17 cellular contexts compared by ENCODE assay signal in genomic region chr19:57576661-57577060, GRCh38. TPM values are rescaled to one million over a fixed set of nuclear protein-coding genes. Genes with fewer than 3 reads are reported as not detected.
DNase-seq lines count a peak whose midpoint lies in the region; ATAC-seq and TF ChIP-seq lines count a peak whose summit lies in the region.
"Had no signal": no experiment of that assay in that cellular context is flagged by ENCODE, and none has a peak within 500 bp of the region (broad histone marks: within the 10 kb centered on the region; RNA-seq: fewer than 3 reads in every experiment).

No MANE protein-coding gene starts in this region.

- TF ChIP-seq CTCF in natural killer cell (IDR thresholded peaks at IDR 0.05) (no peak), mesothelial cell of epicardium (IDR thresholded peaks at IDR 0.05; ENCODE audit: unreplicated experiment) (no peak)

- H3K4me1 Mint-ChIP-seq in natural killer cell (peaks cover 24 to 26% of the 10 kb centered on the region in 2 donors), mesothelial cell of epicardium (peaks cover 12% of the 10 kb centered on the region)
- peaks cover 6 to 15% of the 10 kb centered on the region in 2 donors for H3K4me1 Mint-ChIP-seq in natural killer cell treated with Interleukin-12 subunit alpha and Interleukin-12 subunit beta and Interleukin-15 and Interleukin-18, amount 100 ng/mL, for 72 hours (ENCODE audit: low read depth in 2 of 2)
- peaks cover 16% of the 10 kb centered on the region for H3K4me1 Mint-ChIP-seq in activated naive CD8-positive, alpha-beta T cell treated with anti-CD3 and anti-CD28 coated beads for 36 hours

- H3K9me3 Mint-ChIP-seq in natural killer cell (peaks cover 16 to 21% of the 10 kb centered on the region in 2 donors), mesothelial cell of epicardium (peaks cover 74% of the 10 kb centered on the region)
- H3K9me3 Mint-ChIP-seq in natural killer cell treated with Interleukin-12 subunit alpha and Interleukin-12 subunit beta and Interleukin-15 and Interleukin-18, amount 100 ng/mL, for 72 hours = peaks cover 29% of the 10 kb centered on the region
- H3K9me3 Mint-ChIP-seq in activated naive CD8-positive, alpha-beta T cell treated with anti-CD3 and anti-CD28 coated beads for 36 hours = peaks cover 64% of the 10 kb centered on the region

- intact Hi-C loops in natural killer cell (cut with micrococcal nuclease) (no loop called here), Right ventricle myocardium superior (cut with DNase I) (no loop called here)

- H3K4me3 Mint-ChIP-seq in natural killer cell = peak overlapping the region; percentile 54
- H3K4me3 Mint-ChIP-seq in natural killer cell treated with Interleukin-12 subunit alpha and Interleukin-12 subunit beta and Interleukin-15 and Interleukin-18, amount 100 ng/mL, for 72 hours = no peak overlapping the region
- no peak overlapping the region for H3K4me3 Mint-ChIP-seq in activated naive CD8-positive, alpha-beta T cell treated with anti-CD3 and anti-CD28 coated beads for 36 hours
- peak overlapping the region; percentile 52 for H3K4me3 Mint-ChIP-seq in mesothelial cell of epicardium

- H3K27me3 Mint-ChIP-seq in natural killer cell (ENCODE audit: low read depth in 2 of 2) = no peaks in the 10 kb centered on the region
- no peaks in the 10 kb centered on the region for H3K27me3 Mint-ChIP-seq in natural killer cell treated with Interleukin-12 subunit alpha and Interleukin-12 subunit beta and Interleukin-15 and Interleukin-18, amount 100 ng/mL, for 72 hours
- no peaks in the 10 kb centered on the region for H3K27me3 Mint-ChIP-seq in activated naive CD8-positive, alpha-beta T cell treated with anti-CD3 and anti-CD28 coated beads for 36 hours
- H3K27me3 Mint-ChIP-seq in mesothelial cell of epicardium (ENCODE audit: low read depth) = no peaks in the 10 kb centered on the region
- H3K27me3 Mint-ChIP-seq: activated T-cell treated with anti-CD3 and anti-CD28 coated beads, Interleukin-2, amount 50 U/mL, for 24 hours had no signal

- DNase-seq in natural killer cell (no peak), mesothelial cell of epicardium (ENCODE audit: low spot score in 2 of 2, unreplicated experiment in 2 of 2) (no peak), Right ventricle myocardium superior (no peak)
- no peak for DNase-seq in natural killer cell treated with Interleukin-12 subunit alpha and Interleukin-12 subunit beta and Interleukin-15 and Interleukin-18, amount 100 ng/mL, for 72 hours (ENCODE audit: low spot score)
- DNase-seq in activated naive CD8-positive, alpha-beta T cell treated with anti-CD3 and anti-CD28 coated beads for 36 hours = no peak
- DNase-seq in NK-92 treated with Interleukin-12 subunit alpha and Interleukin-12 subunit beta, amount 100 ng/mL, for 24 hours (lab: John Stamatoyannopoulos, UW) = no peak
- DNase-seq in stimulated activated naive CD8-positive, alpha-beta T cell treated with anti-CD3 and anti-CD28 coated beads, Interleukin-15, Interleukin-2, amounts not matched to agents 100 U/mL and 50 U/mL, for 24 hours = no peak
- no peak for DNase-seq in stimulated activated CD4-positive, alpha-beta T cell treated with anti-CD3 and anti-CD28 coated beads, Interleukin-4, amount 100 ng/mL, for 4 hours
- DNase-seq: activated CD8-positive, alpha-beta T cell treated with anti-CD3 and anti-CD28 coated beads, Interleukin-2, amount 10 ng/mL, durations not matched to agents 7 days and 5 days; activated T-cell treated with anti-CD3 and anti-CD28 coated beads, Interleukin-2, amount 50 U/mL, for 24 hours; DMS79; dorsolateral prefrontal cortex; erythroblast; gastrocnemius medialis; HFFc6; NCI-H2029 had no signal

- ATAC-seq in natural killer cell = no peak
- ATAC-seq in natural killer cell treated with Interleukin-12 subunit alpha and Interleukin-12 subunit beta and Interleukin-15 and Interleukin-18, amount 100 ng/mL, for 72 hours = no peak
- no peak for ATAC-seq in Right ventricle myocardium superior (ENCODE audit: poor library complexity)
- no peak for ATAC-seq in stimulated activated naive CD8-positive, alpha-beta T cell treated with anti-CD3 and anti-CD28 coated beads, Interleukin-15, Interleukin-2, amounts not matched to agents 100 U/mL and 50 U/mL, for 24 hours
- ATAC-seq: activated CD8-positive, alpha-beta T cell treated with anti-CD3 and anti-CD28 coated beads, Interleukin-2, amount 10 ng/mL, durations not matched to agents 7 days and 5 days; gastrocnemius medialis had no signal

- H3K27ac Mint-ChIP-seq in natural killer cell (no peak overlapping the region), mesothelial cell of epicardium (no peak overlapping the region)
- H3K27ac Mint-ChIP-seq in natural killer cell treated with Interleukin-12 subunit alpha and Interleukin-12 subunit beta and Interleukin-15 and Interleukin-18, amount 100 ng/mL, for 72 hours = no peak overlapping the region
- H3K27ac Mint-ChIP-seq in activated naive CD8-positive, alpha-beta T cell treated with anti-CD3 and anti-CD28 coated beads for 36 hours = peak overlapping the region; percentile 71
- H3K27ac Mint-ChIP-seq: activated T-cell treated with anti-CD3 and anti-CD28 coated beads, Interleukin-2, amount 50 U/mL, for 24 hours; HFFc6 had no signal

- H3K36me3 Mint-ChIP-seq in natural killer cell (peaks cover 41% of the 10 kb centered on the region), mesothelial cell of epicardium (peaks cover 65% of the 10 kb centered on the region)
- H3K36me3 Mint-ChIP-seq in natural killer cell treated with Interleukin-12 subunit alpha and Interleukin-12 subunit beta and Interleukin-15 and Interleukin-18, amount 100 ng/mL, for 72 hours = peaks cover 74% of the 10 kb centered on the region
- H3K36me3 Mint-ChIP-seq in activated naive CD8-positive, alpha-beta T cell treated with anti-CD3 and anti-CD28 coated beads for 36 hours = peaks cover 67% of the 10 kb centered on the region

RNA-seq across cellular contexts. Expression of gene ZNF416, which starts 2.0 kb away (rescaled TPM):
- total RNA-seq in natural killer cell (1 to 10 TPM; 1.7 to 5.3 (median 3.3) TPM), mesothelial cell of epicardium (9.4 to 10.0 TPM (median 9.5 TPM) in 3 replicates), Right ventricle myocardium superior (4.2 TPM)
- 1 to 10 TPM; 3.1 to 3.4 TPM for total RNA-seq in natural killer cell treated with Interleukin-12 subunit alpha and Interleukin-12 subunit beta and Interleukin-15 and Interleukin-18, amount 100 ng/mL, for 72 hours
- 1 to 10 TPM; 5.9 to 7.0 TPM for total RNA-seq in activated naive CD8-positive, alpha-beta T cell treated with anti-CD3 and anti-CD28 coated beads for 36 hours

RNA-seq across cellular contexts. Expression of gene ZIK1, which starts 7.3 kb away (rescaled TPM):
- total RNA-seq in natural killer cell (1 to 10 TPM; 2.7 to 8.2 (median 6.5) TPM), mesothelial cell of epicardium (15.4 to 17.1 TPM (median 16.7 TPM) in 3 replicates), Right ventricle myocardium superior (3.8 TPM)
- total RNA-seq in natural killer cell treated with Interleukin-12 subunit alpha and Interleukin-12 subunit beta and Interleukin-15 and Interleukin-18, amount 100 ng/mL, for 72 hours = 1 to 10 TPM; 4.8 to 5.5 TPM
- 10 to 100 TPM; 13.1 to 14.4 TPM for total RNA-seq in activated naive CD8-positive, alpha-beta T cell treated with anti-CD3 and anti-CD28 coated beads for 36 hours
- total RNA-seq: NCI-H460 had no signal

RNA-seq across cellular contexts. Expression of gene ZNF550, which starts 17.0 kb away (rescaled TPM):
- total RNA-seq in natural killer cell (10 to 100 TPM; 11.2 to 12.5 (median 12.1) TPM), mesothelial cell of epicardium (10.3 to 13.3 TPM (median 11.3 TPM) in 3 replicates), Right ventricle myocardium superior (8.0 TPM)
- 1 to 10 TPM; 7.8 to 8.8 TPM for total RNA-seq in natural killer cell treated with Interleukin-12 subunit alpha and Interleukin-12 subunit beta and Interleukin-15 and Interleukin-18, amount 100 ng/mL, for 72 hours
- total RNA-seq in activated naive CD8-positive, alpha-beta T cell treated with anti-CD3 and anti-CD28 coated beads for 36 hours = 10 to 100 TPM; 10.9 to 11.4 TPM

RNA-seq across cellular contexts. Expression of gene ZNF530, which starts 23.0 kb away (rescaled TPM):
- total RNA-seq in natural killer cell = 1 to 10 TPM; 5.1 to 8.0 (median 5.6) TPM
- 1 to 10 TPM; 4.7 to 9.8 TPM for total RNA-seq in natural killer cell treated with Interleukin-12 subunit alpha and Interleukin-12 subunit beta and Interleukin-15 and Interleukin-18, amount 100 ng/mL, for 72 hours
- 10 to 100 TPM; 11.0 to 12.2 TPM for total RNA-seq in activated naive CD8-positive, alpha-beta T cell treated with anti-CD3 and anti-CD28 coated beads for 36 hours
- 4.8 to 6.1 TPM (median 6.0 TPM) in 3 replicates for total RNA-seq in mesothelial cell of epicardium
- 3.7 TPM for total RNA-seq in Right ventricle myocardium superior

RNA-seq across cellular contexts. Expression of gene ZNF134, which starts 37.4 kb away (rescaled TPM):
- total RNA-seq in natural killer cell (10 to 100 TPM; 18.5 to 22.0 (median 20.5) TPM), mesothelial cell of epicardium (33.5 to 40.5 TPM (median 40.4 TPM) in 3 replicates), Right ventricle myocardium superior (15.7 TPM)
- total RNA-seq in natural killer cell treated with Interleukin-12 subunit alpha and Interleukin-12 subunit beta and Interleukin-15 and Interleukin-18, amount 100 ng/mL, for 72 hours = 10 to 100 TPM; 11.3 to 11.6 TPM
- total RNA-seq in activated naive CD8-positive, alpha-beta T cell treated with anti-CD3 and anti-CD28 coated beads for 36 hours = 10 to 100 TPM; 18.8 to 19.5 TPM

Comparison
In these comparisons a context has a peak if more than half of its experiments do, and no peak if none do; other contexts are left out.
1. H3K4me3 Mint-ChIP-seq: peak in natural killer cell (single experiment) and mesothelial cell of epicardium (single experiment); none in natural killer cell treated with Interleukin-12 subunit alpha and Interleukin-12 subunit beta and Interleukin-15 and Interleukin-18, amount 100 ng/mL, for 72 hours (single experiment) and activated naive CD8-positive, alpha-beta T cell treated with anti-CD3 and anti-CD28 coated beads for 36 hours (single experiment).